8 cellular contexts compared by ENCODE assay signal in genomic region chr2:19690429-19690828, GRCh38.
"Had no signal": no experiment of that assay in that cellular context is flagged by ENCODE, and none has a peak within 500 bp of the region (broad histone marks: within the 10 kb centered on the region; RNA-seq: fewer than 3 reads in every experiment).

No MANE protein-coding gene starts in this region.

- DNase-seq: GDM1, GF-D8 had no signal

- FAIRE-seq: G401.6, GM12878, GM12891, GM12892, GM18507, GM19239 had no signal

- H3K4me3 ChIP-seq: GM12878 had no signal

- ATAC-seq: GM12878 had no signal
